ENCODE assay signal across 1 cellular context in the genomic region with DNA sequence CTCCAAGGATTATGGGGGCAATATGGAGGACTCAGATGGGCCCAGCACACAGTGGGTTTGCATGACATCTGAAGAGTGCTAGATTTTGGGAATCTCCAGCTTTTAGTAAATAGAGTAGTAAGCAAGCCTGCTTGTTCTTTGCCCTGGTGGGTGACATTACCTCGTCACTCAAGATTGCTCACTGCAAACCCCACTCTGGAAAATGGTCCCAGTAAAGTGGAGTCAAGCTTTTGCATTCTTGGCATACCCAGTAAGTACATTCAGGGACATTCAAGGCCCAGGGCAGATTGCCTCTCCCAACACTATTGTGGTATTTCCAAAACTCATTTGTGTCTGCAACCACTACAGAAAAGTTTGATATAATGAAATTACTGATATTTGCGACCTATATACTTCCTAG.
TF ChIP-seq lines count a peak whose summit lies in the region.

No MANE protein-coding gene starts in this region.

TF ChIP-seq in GM23338, 12 proteins besides CTCF, POLR2A, EP300 and RAD21 (continued from another document):
- TF ChIP-seq, protein P1, sequence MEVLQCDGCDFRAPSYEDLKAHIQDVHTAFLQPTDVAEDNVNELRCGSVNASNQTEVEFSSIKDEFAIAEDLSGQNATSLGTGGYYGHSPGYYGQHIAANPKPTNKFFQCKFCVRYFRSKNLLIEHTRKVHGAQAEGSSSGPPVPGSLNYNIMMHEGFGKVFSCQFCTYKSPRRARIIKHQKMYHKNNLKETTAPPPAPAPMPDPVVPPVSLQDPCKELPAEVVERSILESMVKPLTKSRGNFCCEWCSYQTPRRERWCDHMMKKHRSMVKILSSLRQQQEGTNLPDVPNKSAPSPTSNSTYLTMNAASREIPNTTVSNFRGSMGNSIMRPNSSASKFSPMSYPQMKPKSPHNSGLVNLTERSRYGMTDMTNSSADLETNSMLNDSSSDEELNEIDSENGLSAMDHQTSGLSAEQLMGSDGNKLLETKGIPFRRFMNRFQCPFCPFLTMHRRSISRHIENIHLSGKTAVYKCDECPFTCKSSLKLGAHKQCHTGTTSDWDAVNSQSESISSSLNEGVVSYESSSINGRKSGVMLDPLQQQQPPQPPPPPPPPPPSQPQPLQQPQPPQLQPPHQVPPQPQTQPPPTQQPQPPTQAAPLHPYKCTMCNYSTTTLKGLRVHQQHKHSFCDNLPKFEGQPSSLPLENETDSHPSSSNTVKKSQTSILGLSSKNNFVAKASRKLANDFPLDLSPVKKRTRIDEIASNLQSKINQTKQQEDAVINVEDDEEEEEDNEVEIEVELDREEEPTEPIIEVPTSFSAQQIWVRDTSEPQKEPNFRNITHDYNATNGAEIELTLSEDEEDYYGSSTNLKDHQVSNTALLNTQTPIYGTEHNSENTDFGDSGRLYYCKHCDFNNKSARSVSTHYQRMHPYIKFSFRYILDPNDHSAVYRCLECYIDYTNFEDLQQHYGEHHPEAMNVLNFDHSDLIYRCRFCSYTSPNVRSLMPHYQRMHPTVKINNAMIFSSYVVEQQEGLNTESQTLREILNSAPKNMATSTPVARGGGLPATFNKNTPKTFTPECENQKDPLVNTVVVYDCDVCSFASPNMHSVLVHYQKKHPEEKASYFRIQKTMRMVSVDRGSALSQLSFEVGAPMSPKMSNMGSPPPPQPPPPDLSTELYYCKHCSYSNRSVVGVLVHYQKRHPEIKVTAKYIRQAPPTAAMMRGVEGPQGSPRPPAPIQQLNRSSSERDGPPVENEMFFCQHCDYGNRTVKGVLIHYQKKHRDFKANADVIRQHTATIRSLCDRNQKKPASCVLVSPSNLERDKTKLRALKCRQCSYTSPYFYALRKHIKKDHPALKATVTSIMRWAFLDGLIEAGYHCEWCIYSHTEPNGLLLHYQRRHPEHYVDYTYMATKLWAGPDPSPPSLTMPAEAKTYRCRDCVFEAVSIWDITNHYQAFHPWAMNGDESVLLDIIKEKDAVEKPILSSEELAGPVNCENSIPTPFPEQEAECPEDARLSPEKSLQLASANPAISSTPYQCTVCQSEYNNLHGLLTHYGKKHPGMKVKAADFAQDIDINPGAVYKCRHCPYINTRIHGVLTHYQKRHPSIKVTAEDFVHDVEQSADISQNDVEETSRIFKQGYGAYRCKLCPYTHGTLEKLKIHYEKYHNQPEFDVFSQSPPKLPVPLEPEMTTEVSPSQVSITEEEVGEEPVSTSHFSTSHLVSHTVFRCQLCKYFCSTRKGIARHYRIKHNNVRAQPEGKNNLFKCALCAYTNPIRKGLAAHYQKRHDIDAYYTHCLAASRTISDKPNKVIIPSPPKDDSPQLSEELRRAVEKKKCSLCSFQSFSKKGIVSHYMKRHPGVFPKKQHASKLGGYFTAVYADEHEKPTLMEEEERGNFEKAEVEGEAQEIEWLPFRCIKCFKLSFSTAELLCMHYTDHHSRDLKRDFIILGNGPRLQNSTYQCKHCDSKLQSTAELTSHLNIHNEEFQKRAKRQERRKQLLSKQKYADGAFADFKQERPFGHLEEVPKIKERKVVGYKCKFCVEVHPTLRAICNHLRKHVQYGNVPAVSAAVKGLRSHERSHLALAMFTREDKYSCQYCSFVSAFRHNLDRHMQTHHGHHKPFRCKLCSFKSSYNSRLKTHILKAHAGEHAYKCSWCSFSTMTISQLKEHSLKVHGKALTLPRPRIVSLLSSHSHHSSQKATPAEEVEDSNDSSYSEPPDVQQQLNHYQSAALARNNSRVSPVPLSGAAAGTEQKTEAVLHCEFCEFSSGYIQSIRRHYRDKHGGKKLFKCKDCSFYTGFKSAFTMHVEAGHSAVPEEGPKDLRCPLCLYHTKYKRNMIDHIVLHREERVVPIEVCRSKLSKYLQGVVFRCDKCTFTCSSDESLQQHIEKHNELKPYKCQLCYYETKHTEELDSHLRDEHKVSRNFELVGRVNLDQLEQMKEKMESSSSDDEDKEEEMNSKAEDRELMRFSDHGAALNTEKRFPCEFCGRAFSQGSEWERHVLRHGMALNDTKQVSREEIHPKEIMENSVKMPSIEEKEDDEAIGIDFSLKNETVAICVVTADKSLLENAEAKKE (CRISPR knock-in tag; IDR thresholded peaks at IDR 0.05): no peak
